ENCODE assay signal across 1 cellular context in genomic region chr4:156765277-156765676, GRCh38.
TF ChIP-seq lines count a peak whose summit lies in the region.

No MANE protein-coding gene starts in this region.

TF ChIP-seq in HCT116, 20 proteins besides CTCF, POLR2A, EP300 and RAD21 (continued from another document):
- TF ChIP-seq TCF7L2 (IDR thresholded peaks at IDR 0.05; ENCODE audit: borderline replicate concordance, extremely low read depth, insufficient read depth, insufficient read length): no peak
